Comparison of ENCODE assay signal across 18 cellular contexts in the genomic region with DNA sequence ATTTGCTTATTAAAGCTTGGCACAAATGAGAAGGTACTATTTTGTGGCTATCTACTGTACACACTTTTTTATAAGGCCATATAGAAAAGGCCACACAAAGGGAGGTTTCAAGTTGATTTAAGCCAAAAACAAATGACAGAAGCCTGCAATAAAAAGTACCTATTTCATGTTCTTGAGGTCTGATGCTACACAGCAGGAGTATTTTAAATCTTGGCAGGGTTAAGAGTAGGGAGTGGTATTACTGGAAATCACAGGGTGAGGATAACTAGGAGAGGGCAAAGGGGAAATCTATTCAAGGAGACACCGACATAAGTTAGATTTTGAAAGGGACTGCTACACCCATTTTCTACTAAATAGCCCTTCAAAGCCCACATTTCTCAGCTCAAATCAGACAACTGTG.
"Had no signal": no experiment of that assay in that cellular context is flagged by ENCODE, and none has a peak within 500 bp of the region (broad histone marks: within the 10 kb centered on the region; RNA-seq: fewer than 3 reads in every experiment).

No MANE protein-coding gene starts in this region.

- H3K4me1 Mint-ChIP-seq: activated CD4-positive, alpha-beta T cell treated with anti-CD3 and anti-CD28 coated beads for 36 hours had no signal

- H3K36me3 Mint-ChIP-seq: activated CD4-positive, alpha-beta memory T cell treated with anti-CD3 and anti-CD28 coated beads for 36 hours; activated naive CD8-positive, alpha-beta T cell; mesothelial cell of epicardium; stimulated activated naive B cell treated with anti-CD40 and anti-IgM and Interleukin-4, amounts not matched to agents 10 μg/mL and 1 μg/mL and 100 μg/mL, for 72 hours had no signal

- DNase-seq: activated CD4-positive, alpha-beta memory T cell treated with anti-CD3 and anti-CD28 coated beads for 36 hours; activated CD4-positive, alpha-beta T cell treated with anti-CD3 and anti-CD28 coated beads for 36 hours; activated T-cell treated with anti-CD3 and anti-CD28 coated beads for 4 hours; effector memory CD8-positive, alpha-beta T cell; esophagus squamous epithelium; head of caudate nucleus; stimulated activated CD4-positive, alpha-beta T cell treated with anti-CD3 and anti-CD28 coated beads, Interleukin-4, amount 100 ng/mL, for 4 hours; stimulated activated naive B cell treated with anti-CD40 and anti-IgM and Interleukin-4, amounts not matched to agents 10 μg/mL and 1 μg/mL and 100 μg/mL, for 72 hours; upper lobe of right lung had no signal

- H3K4me3 Mint-ChIP-seq: activated CD4-positive, alpha-beta memory T cell treated with anti-CD3 and anti-CD28 coated beads for 36 hours; activated CD4-positive, alpha-beta T cell treated with anti-CD3 and anti-CD28 coated beads for 36 hours; activated naive CD8-positive, alpha-beta T cell; activated T-helper 1 cell treated with anti-CD3 and anti-CD28 coated beads, Interleukin-12 subunit alpha, Interleukin-12 subunit beta, Interleukin-2, Interleukin-4 antibody, amounts not matched to agents 30 ng/mL and 10 ng/mL and 1 ng/mL, durations not matched to agents 14 hours and 24 hours and 36 hours; effector memory CD8-positive, alpha-beta T cell; mesothelial cell of epicardium; nephron; stimulated activated naive B cell treated with anti-CD40 and anti-IgM and Interleukin-4, amounts not matched to agents 10 μg/mL and 1 μg/mL and 100 μg/mL, for 72 hours had no signal

- H3K9me3 ChIP-seq: esophagus squamous epithelium, prostate gland, right atrium auricular region, thoracic aorta, upper lobe of right lung had no signal

- H3K4me3 ChIP-seq: cardiac muscle cell, esophagus squamous epithelium, prostate gland, right atrium auricular region, thoracic aorta, upper lobe of right lung had no signal

- H3K4me1 ChIP-seq: prostate gland, right atrium auricular region, upper lobe of right lung had no signal

- H3K36me3 ChIP-seq: cardiac muscle cell, esophagus squamous epithelium, prostate gland, right atrium auricular region, thoracic aorta, upper lobe of right lung had no signal

- H3K27me3 ChIP-seq: cardiac muscle cell, esophagus squamous epithelium, right atrium auricular region, upper lobe of right lung had no signal

- H3K27ac Mint-ChIP-seq: activated CD4-positive, alpha-beta memory T cell treated with anti-CD3 and anti-CD28 coated beads for 36 hours; activated CD4-positive, alpha-beta T cell treated with anti-CD3 and anti-CD28 coated beads for 36 hours; activated naive CD8-positive, alpha-beta T cell; activated T-helper 1 cell treated with anti-CD3 and anti-CD28 coated beads, Interleukin-12 subunit alpha, Interleukin-12 subunit beta, Interleukin-2, Interleukin-4 antibody, amounts not matched to agents 30 ng/mL and 10 ng/mL and 1 ng/mL, durations not matched to agents 14 hours and 24 hours and 36 hours; effector memory CD8-positive, alpha-beta T cell; mesothelial cell of epicardium; stimulated activated naive B cell treated with anti-CD40 and anti-IgM and Interleukin-4, amounts not matched to agents 10 μg/mL and 1 μg/mL and 100 μg/mL, for 72 hours had no signal

- H3K9me3 Mint-ChIP-seq: activated CD4-positive, alpha-beta memory T cell treated with anti-CD3 and anti-CD28 coated beads for 36 hours; activated T-helper 1 cell treated with anti-CD3 and anti-CD28 coated beads, Interleukin-12 subunit alpha, Interleukin-12 subunit beta, Interleukin-2, Interleukin-4 antibody, amounts not matched to agents 30 ng/mL and 10 ng/mL and 1 ng/mL, durations not matched to agents 14 hours and 24 hours and 36 hours; effector memory CD8-positive, alpha-beta T cell; mesothelial cell of epicardium; nephron; stimulated activated naive B cell treated with anti-CD40 and anti-IgM and Interleukin-4, amounts not matched to agents 10 μg/mL and 1 μg/mL and 100 μg/mL, for 72 hours had no signal

- H3K27ac ChIP-seq: cardiac muscle cell, esophagus squamous epithelium, prostate gland, right atrium auricular region, thoracic aorta, upper lobe of right lung had no signal

- H3K27me3 Mint-ChIP-seq: activated CD4-positive, alpha-beta memory T cell treated with anti-CD3 and anti-CD28 coated beads for 36 hours; activated CD4-positive, alpha-beta T cell treated with anti-CD3 and anti-CD28 coated beads for 36 hours; activated naive CD8-positive, alpha-beta T cell; effector memory CD8-positive, alpha-beta T cell had no signal

- ATAC-seq: activated CD4-positive, alpha-beta T cell treated with anti-CD3 and anti-CD28 coated beads for 36 hours; effector memory CD8-positive, alpha-beta T cell; left lobe of liver; stimulated activated naive B cell treated with anti-CD40 and anti-IgM and Interleukin-4, amounts not matched to agents 10 μg/mL and 1 μg/mL and 100 μg/mL, for 72 hours; upper lobe of right lung had no signal
